1 cellular context compared by ENCODE assay signal in the genomic region with DNA sequence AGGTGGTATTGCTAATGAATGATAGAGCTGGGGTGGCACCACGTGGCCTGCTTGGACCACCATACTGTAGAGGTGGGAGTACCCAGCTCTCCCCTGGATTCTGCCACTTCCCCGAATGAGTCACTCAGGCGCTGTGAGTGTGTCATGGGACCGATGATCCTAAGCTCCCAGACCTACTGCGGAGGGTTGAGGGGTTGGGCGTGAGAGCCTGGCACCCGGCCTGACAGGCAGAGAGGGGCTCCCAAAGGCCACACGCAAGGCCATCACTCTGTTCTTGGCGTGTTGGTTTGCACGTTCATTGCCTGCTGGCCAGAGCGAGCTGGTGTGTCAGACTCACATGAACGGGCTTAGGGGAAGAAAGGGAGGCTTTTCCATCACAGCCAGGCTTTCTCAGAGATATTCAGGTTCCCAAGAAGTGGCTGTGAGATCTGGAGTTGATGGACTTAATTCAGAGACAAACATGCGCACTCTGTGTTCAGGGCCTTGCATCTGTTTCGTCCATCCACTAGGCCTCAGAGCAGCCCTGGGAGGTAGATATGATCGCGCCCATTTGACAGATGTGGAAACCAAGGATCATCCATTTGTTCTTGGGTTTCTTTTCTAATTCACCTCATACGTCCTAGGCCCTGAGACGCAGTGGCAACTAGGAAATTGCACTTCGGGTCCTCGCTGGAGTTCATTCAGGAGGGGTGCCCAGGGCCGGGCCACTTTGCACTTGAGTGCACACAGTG.
A peak's percentile ranks its signal among the peaks of the same experiment; 100 is the strongest.
TF ChIP-seq lines count a peak whose summit lies in the region.

No MANE protein-coding gene starts in this region.

TF ChIP-seq in K562, 482 proteins besides CTCF, POLR2A, EP300 and RAD21 (continued from another document):
- TF ChIP-seq, protein P1, sequence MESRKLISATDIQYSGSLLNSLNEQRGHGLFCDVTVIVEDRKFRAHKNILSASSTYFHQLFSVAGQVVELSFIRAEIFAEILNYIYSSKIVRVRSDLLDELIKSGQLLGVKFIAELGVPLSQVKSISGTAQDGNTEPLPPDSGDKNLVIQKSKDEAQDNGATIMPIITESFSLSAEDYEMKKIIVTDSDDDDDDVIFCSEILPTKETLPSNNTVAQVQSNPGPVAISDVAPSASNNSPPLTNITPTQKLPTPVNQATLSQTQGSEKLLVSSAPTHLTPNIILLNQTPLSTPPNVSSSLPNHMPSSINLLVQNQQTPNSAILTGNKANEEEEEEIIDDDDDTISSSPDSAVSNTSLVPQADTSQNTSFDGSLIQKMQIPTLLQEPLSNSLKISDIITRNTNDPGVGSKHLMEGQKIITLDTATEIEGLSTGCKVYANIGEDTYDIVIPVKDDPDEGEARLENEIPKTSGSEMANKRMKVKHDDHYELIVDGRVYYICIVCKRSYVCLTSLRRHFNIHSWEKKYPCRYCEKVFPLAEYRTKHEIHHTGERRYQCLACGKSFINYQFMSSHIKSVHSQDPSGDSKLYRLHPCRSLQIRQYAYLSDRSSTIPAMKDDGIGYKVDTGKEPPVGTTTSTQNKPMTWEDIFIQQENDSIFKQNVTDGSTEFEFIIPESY (CRISPR knock-in tag; IDR thresholded peaks at IDR 0.05): 0 out of 2 replicates have a peak, but pooled peaks have one; percentile 13
- TF ChIP-seq ADNP (tag; IDR thresholded peaks at IDR 0.05): peak; percentile 82
- TF ChIP-seq PTBP1 (IDR thresholded peaks at IDR 0.05; ENCODE audit: low read depth, low read length): 0 out of 2 replicates have a peak, but pooled peaks have one; percentile 32
- TF ChIP-seq ZNF24 (IDR thresholded peaks at IDR 0.05): peak; percentile 69; the same call in 1 of the 2 replicates
- no peak for TF ChIP-seq ETV5 (CRISPR knock-in tag; IDR thresholded peaks at IDR 0.05; ENCODE audit: low read depth)
- TF ChIP-seq RCOR1 (IDR thresholded peaks at IDR 0.05; ENCODE audit: borderline replicate concordance in 1 of 2, low read depth in 2 of 2, low read length in 2 of 2): peak; percentile 14 to 33; a peak in 1 of 4 replicates
- 0 out of 3 replicates have a peak, but pooled peaks of 1 of the 2 experiments have one; percentile 52 for TF ChIP-seq CBX3 (IDR thresholded peaks at IDR 0.05; ENCODE audit: borderline replicate concordance in 1 of 2, low read length in 2 of 2)
- TF ChIP-seq, protein P2, sequence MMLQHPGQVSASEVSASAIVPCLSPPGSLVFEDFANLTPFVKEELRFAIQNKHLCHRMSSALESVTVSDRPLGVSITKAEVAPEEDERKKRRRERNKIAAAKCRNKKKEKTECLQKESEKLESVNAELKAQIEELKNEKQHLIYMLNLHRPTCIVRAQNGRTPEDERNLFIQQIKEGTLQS (IDR thresholded peaks at IDR 0.05): peak; percentile 54
- TF ChIP-seq, protein P2 (CRISPR knock-in tag; conservative IDR thresholded peaks at IDR 0.05): no peak
- TF ChIP-seq JUND (IDR thresholded peaks at IDR 0.05; ENCODE audit: borderline replicate concordance, low read depth, low read length): 0 out of 2 replicates have a peak, but pooled peaks have one; percentile 36
- 0 out of 3 replicates have a peak, but pooled peaks have one; percentile 17 for TF ChIP-seq JUND (tag; IDR thresholded peaks at IDR 0.05; ENCODE audit: borderline replicate concordance, low read depth, low read length)
- TF ChIP-seq SMARCA5 (IDR thresholded peaks at IDR 0.05): 0 out of 2 replicates have a peak, but pooled peaks have one; percentile 50
- peak; percentile 70 to 77 for TF ChIP-seq KDM1A (IDR thresholded peaks at IDR 0.05)
- TF ChIP-seq RBM25 (IDR thresholded peaks at IDR 0.05; ENCODE audit: low read depth, low read length, severe bottlenecking): peak; percentile 88
- no peak for TF ChIP-seq ELF2 (CRISPR knock-in tag; IDR thresholded peaks at IDR 0.05)
- no peak for TF ChIP-seq ZBED1 (IDR thresholded peaks at IDR 0.05)
TF ChIP-seq in K562: peak in this region for 14.
